Comparison of ENCODE assay signal across 1 cellular context in the genomic region with DNA sequence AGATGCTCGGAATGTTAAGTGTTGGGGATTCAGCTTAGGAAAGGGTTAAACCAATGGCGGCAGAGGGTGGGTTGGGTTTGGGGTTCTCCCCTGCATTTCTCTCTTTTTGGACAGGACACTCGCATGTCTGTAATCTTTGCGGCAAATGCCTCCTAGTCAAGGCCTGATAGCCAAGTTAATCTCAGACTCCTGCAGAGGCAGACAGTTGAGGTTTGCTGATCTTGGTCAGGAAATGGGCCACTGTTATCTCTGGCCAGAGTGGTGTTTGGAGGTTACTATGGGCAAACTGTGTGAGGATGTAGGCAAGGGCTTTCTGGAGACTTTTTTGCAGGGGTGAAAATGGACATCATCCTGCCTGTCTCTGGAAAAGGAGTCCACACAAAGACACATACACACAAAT.
TF ChIP-seq lines count a peak whose summit lies in the region.

No MANE protein-coding gene starts in this region.

TF ChIP-seq in K562, 482 proteins besides CTCF, POLR2A, EP300 and RAD21 (continued from another document and continues in another):
- TF ChIP-seq, protein P1, sequence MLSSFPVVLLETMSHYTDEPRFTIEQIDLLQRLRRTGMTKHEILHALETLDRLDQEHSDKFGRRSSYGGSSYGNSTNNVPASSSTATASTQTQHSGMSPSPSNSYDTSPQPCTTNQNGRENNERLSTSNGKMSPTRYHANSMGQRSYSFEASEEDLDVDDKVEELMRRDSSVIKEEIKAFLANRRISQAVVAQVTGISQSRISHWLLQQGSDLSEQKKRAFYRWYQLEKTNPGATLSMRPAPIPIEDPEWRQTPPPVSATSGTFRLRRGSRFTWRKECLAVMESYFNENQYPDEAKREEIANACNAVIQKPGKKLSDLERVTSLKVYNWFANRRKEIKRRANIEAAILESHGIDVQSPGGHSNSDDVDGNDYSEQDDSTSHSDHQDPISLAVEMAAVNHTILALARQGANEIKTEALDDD (IDR thresholded peaks at IDR 0.05), result peak; percentile 52; the same call in 1 of the 2 replicates
- TF ChIP-seq KDM1A (IDR thresholded peaks at IDR 0.05) (peak in 1 of 2 experiments; percentile 29; a peak in 1 of 4 replicates), RBM15 (IDR thresholded peaks at IDR 0.05; ENCODE audit: insufficient read depth, low read length) (no peak), ZC3H11A (IDR thresholded peaks at IDR 0.05; ENCODE audit: low read depth, low read length) (no peak), ZNF583 (CRISPR knock-in tag; IDR thresholded peaks at IDR 0.05) (no peak), ERF (CRISPR knock-in tag; IDR thresholded peaks at IDR 0.05) (no peak), HMGN3 (IDR thresholded peaks at IDR 0.05; ENCODE audit: borderline replicate concordance, extremely low read depth, insufficient read length, low read depth, low read length) (no peak), STAT5A (IDR thresholded peaks at IDR 0.05; ENCODE audit: borderline replicate concordance, low read length) (peak; percentile 68; the same call in 1 of the 2 replicates), SMARCB1 (IDR thresholded peaks at IDR 0.05; ENCODE audit: insufficient read length, low read depth) (no peak), E2F3 (CRISPR knock-in tag; IDR thresholded peaks at IDR 0.05) (no peak), ZNF121 (CRISPR knock-in tag; conservative IDR thresholded peaks at IDR 0.05) (no peak), NCOR1 (IDR thresholded peaks at IDR 0.05) (peak; percentile 71), NFYB (IDR thresholded peaks at IDR 0.05; ENCODE audit: extremely low read depth, insufficient read length) (no peak), TCF3 (CRISPR knock-in tag; IDR thresholded peaks at IDR 0.05) (peak; percentile 30; the same call in 1 of the 2 replicates), EWSR1 (IDR thresholded peaks at IDR 0.05; ENCODE audit: borderline replicate concordance, low read depth, partially characterized antibody) (no peak), FOXM1 (IDR thresholded peaks at IDR 0.05; ENCODE audit: low read depth) (0 out of 2 replicates have a peak, but pooled peaks have one; percentile 29), FOXM1 (CRISPR knock-in tag; IDR thresholded peaks at IDR 0.05; ENCODE audit: low read depth) (no peak), POLR2AphosphoS5 (IDR thresholded peaks at IDR 0.05; ENCODE audit: control insufficient read depth, insufficient read depth, low read depth, low read length) (peak; percentile 72), DNMT1 (IDR thresholded peaks at IDR 0.05) (no peak), WHSC1 (IDR thresholded peaks at IDR 0.05; ENCODE audit: low read length) (no peak), ESRRB (CRISPR knock-in tag; IDR thresholded peaks at IDR 0.05; ENCODE audit: borderline replicate concordance) (no peak), TEAD4 (IDR thresholded peaks at IDR 0.05; ENCODE audit: low read length) (peak; percentile 91), TEAD4 (CRISPR knock-in tag; IDR thresholded peaks at IDR 0.05; ENCODE audit: borderline replicate concordance) (no peak), CBFA2T3 (IDR thresholded peaks at IDR 0.05) (peak; percentile 88), CBFA2T2 (conservative IDR thresholded peaks at IDR 0.05) (peak; percentile 80), PML (IDR thresholded peaks at IDR 0.05; ENCODE audit: low read length) (peak; percentile 60; the same call in 1 of the 2 replicates), ZNF780A (CRISPR knock-in tag; IDR thresholded peaks at IDR 0.05) (no peak), SOX6 (IDR thresholded peaks at IDR 0.05) (peak; percentile 26; the same call in 1 of the 2 replicates), TRIM24 (IDR thresholded peaks at IDR 0.05) (0 out of 4 replicates have a peak, but pooled peaks of 1 of the 2 experiments have one; percentile 13), STAT5B (CRISPR knock-in tag; IDR thresholded peaks at IDR 0.05) (no peak), ZBTB1 (CRISPR knock-in tag; IDR thresholded peaks at IDR 0.05; ENCODE audit: borderline replicate concordance, low read depth) (no peak), RCOR1 (IDR thresholded peaks at IDR 0.05; ENCODE audit: borderline replicate concordance in 1 of 2, low read depth in 2 of 2, low read length in 2 of 2) (peak in 1 of 2 experiments; percentile 68; a peak in 2 of 4 replicates), PHB (CRISPR knock-in tag; IDR thresholded peaks at IDR 0.05) (no peak)
- TF ChIP-seq, protein P2, sequence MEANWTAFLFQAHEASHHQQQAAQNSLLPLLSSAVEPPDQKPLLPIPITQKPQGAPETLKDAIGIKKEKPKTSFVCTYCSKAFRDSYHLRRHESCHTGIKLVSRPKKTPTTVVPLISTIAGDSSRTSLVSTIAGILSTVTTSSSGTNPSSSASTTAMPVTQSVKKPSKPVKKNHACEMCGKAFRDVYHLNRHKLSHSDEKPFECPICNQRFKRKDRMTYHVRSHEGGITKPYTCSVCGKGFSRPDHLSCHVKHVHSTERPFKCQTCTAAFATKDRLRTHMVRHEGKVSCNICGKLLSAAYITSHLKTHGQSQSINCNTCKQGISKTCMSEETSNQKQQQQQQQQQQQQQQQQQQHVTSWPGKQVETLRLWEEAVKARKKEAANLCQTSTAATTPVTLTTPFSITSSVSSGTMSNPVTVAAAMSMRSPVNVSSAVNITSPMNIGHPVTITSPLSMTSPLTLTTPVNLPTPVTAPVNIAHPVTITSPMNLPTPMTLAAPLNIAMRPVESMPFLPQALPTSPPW (CRISPR knock-in tag; IDR thresholded peaks at IDR 0.05), result peak; percentile 30; the same call in 1 of the 2 replicates
- TF ChIP-seq, protein P3, sequence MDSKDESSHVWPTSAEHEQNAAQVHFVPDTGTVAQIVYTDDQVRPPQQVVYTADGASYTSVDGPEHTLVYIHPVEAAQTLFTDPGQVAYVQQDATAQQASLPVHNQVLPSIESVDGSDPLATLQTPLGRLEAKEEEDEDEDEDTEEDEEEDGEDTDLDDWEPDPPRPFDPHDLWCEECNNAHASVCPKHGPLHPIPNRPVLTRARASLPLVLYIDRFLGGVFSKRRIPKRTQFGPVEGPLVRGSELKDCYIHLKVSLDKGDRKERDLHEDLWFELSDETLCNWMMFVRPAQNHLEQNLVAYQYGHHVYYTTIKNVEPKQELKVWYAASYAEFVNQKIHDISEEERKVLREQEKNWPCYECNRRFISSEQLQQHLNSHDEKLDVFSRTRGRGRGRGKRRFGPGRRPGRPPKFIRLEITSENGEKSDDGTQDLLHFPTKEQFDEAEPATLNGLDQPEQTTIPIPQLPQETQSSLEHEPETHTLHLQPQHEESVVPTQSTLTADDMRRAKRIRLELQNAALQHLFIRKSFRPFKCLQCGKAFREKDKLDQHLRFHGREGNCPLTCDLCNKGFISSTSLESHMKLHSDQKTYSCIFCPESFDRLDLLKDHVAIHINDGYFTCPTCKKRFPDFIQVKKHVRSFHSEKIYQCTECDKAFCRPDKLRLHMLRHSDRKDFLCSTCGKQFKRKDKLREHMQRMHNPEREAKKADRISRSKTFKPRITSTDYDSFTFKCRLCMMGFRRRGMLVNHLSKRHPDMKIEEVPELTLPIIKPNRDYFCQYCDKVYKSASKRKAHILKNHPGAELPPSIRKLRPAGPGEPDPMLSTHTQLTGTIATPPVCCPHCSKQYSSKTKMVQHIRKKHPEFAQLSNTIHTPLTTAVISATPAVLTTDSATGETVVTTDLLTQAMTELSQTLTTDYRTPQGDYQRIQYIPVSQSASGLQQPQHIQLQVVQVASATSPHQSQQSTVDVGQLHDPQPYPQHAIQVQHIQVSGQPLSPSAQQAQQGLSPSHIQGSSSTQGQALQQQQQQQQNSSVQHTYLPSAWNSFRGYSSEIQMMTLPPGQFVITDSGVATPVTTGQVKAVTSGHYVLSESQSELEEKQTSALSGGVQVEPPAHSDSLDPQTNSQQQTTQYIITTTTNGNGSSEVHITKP (IDR thresholded peaks at IDR 0.05; ENCODE audit: partially characterized antibody), result peak; percentile 82
- TF ChIP-seq, protein P4, sequence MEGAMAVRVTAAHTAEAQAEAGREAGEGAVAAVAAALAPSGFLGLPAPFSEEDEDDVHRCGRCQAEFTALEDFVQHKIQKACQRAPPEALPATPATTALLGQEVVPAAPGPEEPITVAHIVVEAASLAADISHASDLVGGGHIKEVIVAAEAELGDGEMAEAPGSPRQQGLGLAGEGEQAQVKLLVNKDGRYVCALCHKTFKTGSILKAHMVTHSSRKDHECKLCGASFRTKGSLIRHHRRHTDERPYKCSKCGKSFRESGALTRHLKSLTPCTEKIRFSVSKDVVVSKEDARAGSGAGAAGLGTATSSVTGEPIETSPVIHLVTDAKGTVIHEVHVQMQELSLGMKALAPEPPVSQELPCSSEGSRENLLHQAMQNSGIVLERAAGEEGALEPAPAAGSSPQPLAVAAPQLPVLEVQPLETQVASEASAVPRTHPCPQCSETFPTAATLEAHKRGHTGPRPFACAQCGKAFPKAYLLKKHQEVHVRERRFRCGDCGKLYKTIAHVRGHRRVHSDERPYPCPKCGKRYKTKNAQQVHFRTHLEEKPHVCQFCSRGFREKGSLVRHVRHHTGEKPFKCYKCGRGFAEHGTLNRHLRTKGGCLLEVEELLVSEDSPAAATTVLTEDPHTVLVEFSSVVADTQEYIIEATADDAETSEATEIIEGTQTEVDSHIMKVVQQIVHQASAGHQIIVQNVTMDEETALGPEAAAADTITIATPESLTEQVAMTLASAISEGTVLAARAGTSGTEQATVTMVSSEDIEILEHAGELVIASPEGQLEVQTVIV (CRISPR knock-in tag; IDR thresholded peaks at IDR 0.05; ENCODE audit: borderline replicate concordance), result no peak
- TF ChIP-seq, protein P5, sequence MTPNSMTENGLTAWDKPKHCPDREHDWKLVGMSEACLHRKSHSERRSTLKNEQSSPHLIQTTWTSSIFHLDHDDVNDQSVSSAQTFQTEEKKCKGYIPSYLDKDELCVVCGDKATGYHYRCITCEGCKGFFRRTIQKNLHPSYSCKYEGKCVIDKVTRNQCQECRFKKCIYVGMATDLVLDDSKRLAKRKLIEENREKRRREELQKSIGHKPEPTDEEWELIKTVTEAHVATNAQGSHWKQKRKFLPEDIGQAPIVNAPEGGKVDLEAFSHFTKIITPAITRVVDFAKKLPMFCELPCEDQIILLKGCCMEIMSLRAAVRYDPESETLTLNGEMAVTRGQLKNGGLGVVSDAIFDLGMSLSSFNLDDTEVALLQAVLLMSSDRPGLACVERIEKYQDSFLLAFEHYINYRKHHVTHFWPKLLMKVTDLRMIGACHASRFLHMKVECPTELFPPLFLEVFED (CRISPR knock-in tag; conservative IDR thresholded peaks at IDR 0.05), result no peak
- TF ChIP-seq, protein P6, sequence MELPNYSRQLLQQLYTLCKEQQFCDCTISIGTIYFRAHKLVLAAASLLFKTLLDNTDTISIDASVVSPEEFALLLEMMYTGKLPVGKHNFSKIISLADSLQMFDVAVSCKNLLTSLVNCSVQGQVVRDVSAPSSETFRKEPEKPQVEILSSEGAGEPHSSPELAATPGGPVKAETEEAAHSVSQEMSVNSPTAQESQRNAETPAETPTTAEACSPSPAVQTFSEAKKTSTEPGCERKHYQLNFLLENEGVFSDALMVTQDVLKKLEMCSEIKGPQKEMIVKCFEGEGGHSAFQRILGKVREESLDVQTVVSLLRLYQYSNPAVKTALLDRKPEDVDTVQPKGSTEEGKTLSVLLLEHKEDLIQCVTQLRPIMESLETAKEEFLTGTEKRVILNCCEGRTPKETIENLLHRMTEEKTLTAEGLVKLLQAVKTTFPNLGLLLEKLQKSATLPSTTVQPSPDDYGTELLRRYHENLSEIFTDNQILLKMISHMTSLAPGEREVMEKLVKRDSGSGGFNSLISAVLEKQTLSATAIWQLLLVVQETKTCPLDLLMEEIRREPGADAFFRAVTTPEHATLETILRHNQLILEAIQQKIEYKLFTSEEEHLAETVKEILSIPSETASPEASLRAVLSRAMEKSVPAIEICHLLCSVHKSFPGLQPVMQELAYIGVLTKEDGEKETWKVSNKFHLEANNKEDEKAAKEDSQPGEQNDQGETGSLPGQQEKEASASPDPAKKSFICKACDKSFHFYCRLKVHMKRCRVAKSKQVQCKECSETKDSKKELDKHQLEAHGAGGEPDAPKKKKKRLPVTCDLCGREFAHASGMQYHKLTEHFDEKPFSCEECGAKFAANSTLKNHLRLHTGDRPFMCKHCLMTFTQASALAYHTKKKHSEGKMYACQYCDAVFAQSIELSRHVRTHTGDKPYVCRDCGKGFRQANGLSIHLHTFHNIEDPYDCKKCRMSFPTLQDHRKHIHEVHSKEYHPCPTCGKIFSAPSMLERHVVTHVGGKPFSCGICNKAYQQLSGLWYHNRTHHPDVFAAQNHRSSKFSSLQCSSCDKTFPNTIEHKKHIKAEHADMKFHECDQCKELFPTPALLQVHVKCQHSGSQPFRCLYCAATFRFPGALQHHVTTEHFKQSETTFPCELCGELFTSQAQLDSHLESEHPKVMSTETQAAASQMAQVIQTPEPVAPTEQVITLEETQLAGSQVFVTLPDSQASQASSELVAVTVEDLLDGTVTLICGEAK (IDR thresholded peaks at IDR 0.05), result no peak
- TF ChIP-seq, protein P6 (CRISPR knock-in tag; IDR thresholded peaks at IDR 0.05), result no peak
- TF ChIP-seq, protein P7, sequence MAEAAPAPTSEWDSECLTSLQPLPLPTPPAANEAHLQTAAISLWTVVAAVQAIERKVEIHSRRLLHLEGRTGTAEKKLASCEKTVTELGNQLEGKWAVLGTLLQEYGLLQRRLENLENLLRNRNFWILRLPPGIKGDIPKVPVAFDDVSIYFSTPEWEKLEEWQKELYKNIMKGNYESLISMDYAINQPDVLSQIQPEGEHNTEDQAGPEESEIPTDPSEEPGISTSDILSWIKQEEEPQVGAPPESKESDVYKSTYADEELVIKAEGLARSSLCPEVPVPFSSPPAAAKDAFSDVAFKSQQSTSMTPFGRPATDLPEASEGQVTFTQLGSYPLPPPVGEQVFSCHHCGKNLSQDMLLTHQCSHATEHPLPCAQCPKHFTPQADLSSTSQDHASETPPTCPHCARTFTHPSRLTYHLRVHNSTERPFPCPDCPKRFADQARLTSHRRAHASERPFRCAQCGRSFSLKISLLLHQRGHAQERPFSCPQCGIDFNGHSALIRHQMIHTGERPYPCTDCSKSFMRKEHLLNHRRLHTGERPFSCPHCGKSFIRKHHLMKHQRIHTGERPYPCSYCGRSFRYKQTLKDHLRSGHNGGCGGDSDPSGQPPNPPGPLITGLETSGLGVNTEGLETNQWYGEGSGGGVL (CRISPR knock-in tag; IDR thresholded peaks at IDR 0.05), result no peak
